In genomic region chr7:121438017-121438955, GRCh38 we compare ENCODE assay signal across 8 cellular contexts. TPM values are rescaled to one million over a fixed set of nuclear protein-coding genes. Genes with fewer than 3 reads are reported as not detected.
DNase-seq lines count a peak whose midpoint lies in the region; ATAC-seq and TF ChIP-seq lines count a peak whose summit lies in the region.
"Not testable (repeated sequence)": the region's sequence is repeated elsewhere in the genome, so short reads cannot be mapped to it uniquely, and the experiment has no call there.

No MANE protein-coding gene starts in this region.

- not testable (repeated sequence) for H3K36me3 ChIP-seq in HUES6 (ENCODE audit: control insufficient read depth, insufficient read depth, low read length); mesendoderm (ENCODE audit: control insufficient read depth, insufficient read depth, low read length)

- H3K56ac ChIP-seq in mesendoderm (ENCODE audit: low read length) = peak overlapping the region; percentile 44

- not testable (repeated sequence) for TF ChIP-seq CTCF in AG10803 (conservative IDR thresholded peaks at IDR 0.05; ENCODE audit: low read length)
- peak; percentile 9 for TF ChIP-seq CTCF in epithelial cell of proximal tubule (conservative IDR thresholded peaks at IDR 0.05; ENCODE audit: low read depth, low read length)

- H3K4me3 Mint-ChIP-seq in activated T-cell treated with anti-CD3 and anti-CD28 coated beads, Interleukin-2, amount 50 U/mL, for 72 hours = peak overlapping the region; percentile 80 to 90

- H3K27me3 ChIP-seq in HUES6 (ENCODE audit: control insufficient read depth, insufficient read depth, low read length); mesendoderm (ENCODE audit: insufficient read depth, low read length, poor library complexity): not testable (repeated sequence)

- peaks cover 33% of the 10 kb centered on the region for H3K4me1 Mint-ChIP-seq in activated T-cell treated with anti-CD3 and anti-CD28 coated beads, Interleukin-2, amount 50 U/mL, for 72 hours (ENCODE audit: low read depth)

- peak overlapping the region; percentile 29; the same call in 1 of the 2 replicates for H3K27ac ChIP-seq in HUES6 (ENCODE audit: low read depth, low read length)
- not testable (repeated sequence) for H3K27ac ChIP-seq in mesendoderm (ENCODE audit: low read depth, low read length)

- H3K27me3 Mint-ChIP-seq in activated T-cell treated with anti-CD3 and anti-CD28 coated beads, Interleukin-2, amount 50 U/mL, for 72 hours (ENCODE audit: low read depth) = not testable (repeated sequence)

- in situ Hi-C loops in SK-MEL-5 (cut with HindIII; ENCODE audit: low pct_unique_long_range_greater_than_20kb, low sequenced_read_pairs) = not testable (repeated sequence)

- H3K9ac ChIP-seq in HUES6 (ENCODE audit: low read length); mesendoderm (ENCODE audit: low read length): not testable (repeated sequence)

- ATAC-seq in GM19438 (IDR thresholded peaks at IDR 0.05; ENCODE audit: low read depth, unreplicated experiment) = peak; percentile 54
- peak; percentile 76 to 83 for ATAC-seq in activated T-cell treated with anti-CD3 and anti-CD28 coated beads, Interleukin-2, amount 50 U/mL, for 72 hours (replicated peaks in 1 of 2)

- not testable (repeated sequence) for H2AK5ac ChIP-seq in mesendoderm (ENCODE audit: low read length)

- H3K9me3 Mint-ChIP-seq in activated T-cell treated with anti-CD3 and anti-CD28 coated beads, Interleukin-2, amount 50 U/mL, for 72 hours = not testable (repeated sequence)

- H4K5ac ChIP-seq in mesendoderm (ENCODE audit: low read length) = not testable (repeated sequence)

- H3K79me2 ChIP-seq in mesendoderm (ENCODE audit: control insufficient read depth, insufficient read depth, low read length) = not testable (repeated sequence)

- H3K4me3 ChIP-seq in AG10803 (ENCODE audit: low read length) (peak overlapping the region; percentile 28), HUES6 (ENCODE audit: low read depth, low read length) (peak overlapping the region; percentile 26; the same call in 1 of the 2 replicates)
- not testable (repeated sequence) for H3K4me3 ChIP-seq in epithelial cell of proximal tubule (ENCODE audit: low read depth, low read length); mesendoderm (ENCODE audit: low read length)

- no CpG with 5 or more reads among the region's 12 CpGs for WGBS in mesendoderm (ENCODE audit: extremely low coverage, insufficient coverage, low lambda C conversion rate)

- not testable (repeated sequence) for H4K8ac ChIP-seq in mesendoderm (ENCODE audit: low read depth, low read length)

- H2BK5ac ChIP-seq in mesendoderm (ENCODE audit: low read length) = not testable (repeated sequence)

- H3K79me1 ChIP-seq in mesendoderm (ENCODE audit: low read length) = not testable (repeated sequence)

- H2BK15ac ChIP-seq in mesendoderm (replicated peaks; ENCODE audit: low read depth) = not testable (repeated sequence)

- DNase-seq in AG10803 (ENCODE audit: low read depth) (peak; percentile 49), SK-MEL-5 (ENCODE audit: low read depth, low spot score) (peak; percentile 65), mesendoderm (peak; percentile 88)
- peak; percentile 74 to 77 for DNase-seq in activated T-cell treated with anti-CD3 and anti-CD28 coated beads, Interleukin-2, amount 50 U/mL, for 72 hours
- not testable (repeated sequence) for DNase-seq in epithelial cell of proximal tubule (ENCODE audit: low read depth)
- DNase-seq in stimulated activated CD4-positive, alpha-beta T cell treated with anti-CD3 and anti-CD28 coated beads, Interleukin-2, amount 100 ng/mL, for 48 hours = peak; percentile 45 to 52

- H3K27ac Mint-ChIP-seq in activated T-cell treated with anti-CD3 and anti-CD28 coated beads, Interleukin-2, amount 50 U/mL, for 72 hours = peak overlapping the region; percentile 93

- H3K36me3 Mint-ChIP-seq in activated T-cell treated with anti-CD3 and anti-CD28 coated beads, Interleukin-2, amount 50 U/mL, for 72 hours (ENCODE audit: insufficient read depth in 2 of 2) = peaks cover 9 to 11% of the 10 kb centered on the region in 2 donors

- peaks cover 15% of the 10 kb centered on the region for H3K4me1 ChIP-seq in HUES6 (ENCODE audit: control insufficient read depth, insufficient read depth, low read length)
- H3K4me1 ChIP-seq in mesendoderm (ENCODE audit: control insufficient read depth, low read depth, low read length) = not testable (repeated sequence)

- H3K4me2 ChIP-seq in mesendoderm (ENCODE audit: low read length) = not testable (repeated sequence)

- H2BK120ac ChIP-seq in mesendoderm (ENCODE audit: low read depth, low read length) = not testable (repeated sequence)

- not testable (repeated sequence) for H3K4ac ChIP-seq in mesendoderm (ENCODE audit: low read depth, low read length)

- H3K23ac ChIP-seq in mesendoderm (ENCODE audit: low read length) = not testable (repeated sequence)

- H3K18ac ChIP-seq in mesendoderm (ENCODE audit: low read length) = not testable (repeated sequence)

- not testable (repeated sequence) for H3K9me3 ChIP-seq in HUES6 (ENCODE audit: control insufficient read depth, insufficient read depth, low read depth, low read length)

RNA-seq across cellular contexts. Expression of gene FAM3C, which starts 42.2 kb away (rescaled TPM):
- total RNA-seq in SK-MEL-5 (2014; rRNA removed; shearing (Covaris generic)) = 56.7 and 63.1 TPM in 2 replicates
- polyA plus RNA-seq in SK-MEL-5 (2015; cell fraction: cytosol; rRNA removed) = 85.3 and 92.6 TPM in 2 replicates
- polyA plus RNA-seq in SK-MEL-5 (2015; cell fraction: nucleus; rRNA removed) = 57.3 and 67.5 TPM in 2 replicates
- total RNA-seq in activated T-cell treated with anti-CD3 and anti-CD28 coated beads, Interleukin-2, amount 50 U/mL, for 72 hours = 10 to 100 TPM; 22.2 to 27.1 TPM
- total RNA-seq in epithelial cell of proximal tubule = 102 and 134 TPM in 2 replicates
- polyA plus RNA-seq in mesendoderm (2013, experiment 1 of 2) = 63.7 TPM
- polyA plus RNA-seq in mesendoderm (2013, experiment 2 of 2) = 66.9 TPM
